In the genomic region with DNA sequence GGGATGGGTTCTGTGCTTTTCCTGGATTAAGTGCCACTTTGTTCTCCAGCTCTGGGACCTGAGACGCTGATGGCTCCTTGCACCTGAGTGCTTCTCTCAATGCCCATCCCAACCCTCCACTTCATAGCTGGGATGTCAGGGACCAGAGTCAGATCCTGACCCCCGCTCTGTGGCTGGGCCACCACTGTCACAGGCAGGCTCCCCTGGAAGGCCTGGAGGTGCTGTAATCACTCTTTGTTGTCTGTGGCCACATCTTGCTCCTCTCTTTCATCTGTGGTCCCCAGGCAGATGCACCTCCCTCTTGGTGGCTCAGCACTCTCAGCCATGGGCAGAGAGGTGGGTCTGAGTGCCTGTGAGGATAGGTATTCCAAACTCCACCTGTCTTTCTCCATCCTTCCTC, we compare ENCODE assay signal across 19 cellular contexts.
"Had no signal": no experiment of that assay in that cellular context is flagged by ENCODE, and none has a peak within 500 bp of the region (broad histone marks: within the 10 kb centered on the region; RNA-seq: fewer than 3 reads in every experiment).

No MANE protein-coding gene starts in this region.

- DNase-seq: IMR-90, Karpas-422, KG1, MG63, NCI-H1092, NCI-H1105 treated with DMSO at 0.1 percent for 48 hours, NCI-H1417 treated with DMSO at 0.1 percent for 48 hours, NCI-H146, NCI-H1694 treated with DMSO at 0.1 percent for 48 hours, NCI-H1930, NCI-H2081, NCI-H2107, NCI-H2227 treated with DMSO at 0.1 percent for 48 hours, NCI-H524 treated with DMSO at 0.1 percent for 48 hours, NCI-H69, NCI-H774, Right ventricle myocardium superior, RPMI8226, SIG-M5 had no signal
